10 cellular contexts compared by ENCODE assay signal in the genomic region with DNA sequence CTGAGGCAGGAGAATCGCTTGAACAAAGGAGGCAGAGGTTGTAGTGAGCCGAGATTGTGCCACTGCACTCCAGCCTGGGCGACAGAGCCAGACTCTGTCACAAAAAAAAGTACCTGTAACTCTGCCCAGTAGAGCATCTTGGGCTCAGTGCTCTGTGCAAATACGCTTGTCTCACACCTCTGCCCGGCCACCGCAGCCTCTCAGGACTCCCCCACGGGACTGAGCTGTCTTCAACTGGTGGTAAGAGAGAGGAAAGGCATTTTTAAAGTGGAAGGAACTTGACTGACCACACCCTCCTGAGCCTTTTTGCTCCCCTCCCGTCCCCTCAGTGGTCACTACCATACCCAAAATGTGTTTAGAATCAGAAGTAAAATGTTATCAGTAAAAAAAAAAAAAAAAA.
DNase-seq lines count a peak whose midpoint lies in the region; ATAC-seq and TF ChIP-seq lines count a peak whose summit lies in the region.
"Had no signal": no experiment of that assay in that cellular context is flagged by ENCODE, and none has a peak within 500 bp of the region (broad histone marks: within the 10 kb centered on the region; RNA-seq: fewer than 3 reads in every experiment).

No MANE protein-coding gene starts in this region.

- H3K4me3 ChIP-seq in transverse colon (no peak overlapping the region), WERI-Rb-1 (ENCODE audit: low read depth, low read length) (no peak overlapping the region)
- H3K4me3 ChIP-seq: tibial nerve had no signal

- H3K4me3 Mint-ChIP-seq in activated naive CD8-positive, alpha-beta T cell treated with anti-CD3 and anti-CD28 coated beads, Interleukin-2, amount 50 U/mL, for 24 hours = no peak overlapping the region
- no peak overlapping the region for H3K4me3 Mint-ChIP-seq in activated naive CD8-positive, alpha-beta T cell treated with anti-CD3 and anti-CD28 coated beads for 36 hours
- H3K4me3 Mint-ChIP-seq in activated CD4-positive, alpha-beta memory T cell treated with anti-CD3 and anti-CD28 coated beads for 36 hours = no peak overlapping the region

- CTCF ChIA-PET in activated CD4-positive, alpha-beta memory T cell treated with anti-CD3 and anti-CD28 coated beads for 36 hours (lab: Charles Lee) = no interaction called here

- H3K36me3 ChIP-seq in transverse colon = no peaks in the 10 kb centered on the region
- H3K36me3 ChIP-seq in WERI-Rb-1 = no peaks in the 10 kb centered on the region
- H3K36me3 ChIP-seq: tibial nerve had no signal

- 82% methylated on average over 5 to 8 of the region's 8 CpGs for WGBS in transverse colon (ENCODE audit: low coverage in 1 of 2), 2 donors

- peaks cover 3% of the 10 kb centered on the region for H3K4me1 Mint-ChIP-seq in activated naive CD8-positive, alpha-beta T cell treated with anti-CD3 and anti-CD28 coated beads, Interleukin-2, amount 50 U/mL, for 24 hours
- H3K4me1 Mint-ChIP-seq in activated naive CD8-positive, alpha-beta T cell treated with anti-CD3 and anti-CD28 coated beads for 36 hours = no peaks in the 10 kb centered on the region
- no peaks in the 10 kb centered on the region for H3K4me1 Mint-ChIP-seq in activated CD4-positive, alpha-beta memory T cell treated with anti-CD3 and anti-CD28 coated beads for 36 hours (ENCODE audit: low read depth)

- in situ Hi-C loops in transverse colon (cut with MboI; ENCODE audit: low pct_ligation_motif_present in 1 of 4, low pct_unique_long_range_greater_than_20kb in 1 of 4, low sequenced_read_pairs in 3 of 4) = no loop called here

- H3K9me3 ChIP-seq in transverse colon = no peaks in the 10 kb centered on the region
- no peaks in the 10 kb centered on the region for H3K9me3 ChIP-seq in WERI-Rb-1 (ENCODE audit: severe bottlenecking)
- H3K9me3 ChIP-seq: tibial nerve had no signal

- no peak overlapping the region for H3K27ac ChIP-seq in transverse colon
- H3K27ac ChIP-seq in WERI-Rb-1 = no peak overlapping the region

- no peak for ATAC-seq in activated naive CD8-positive, alpha-beta T cell treated with anti-CD3 and anti-CD28 coated beads, Interleukin-2, amount 50 U/mL, for 24 hours
- peak; percentile 97 for ATAC-seq in HG02798 (IDR thresholded peaks at IDR 0.05; ENCODE audit: poor library complexity, unreplicated experiment)

- no peak overlapping the region for H3K27ac Mint-ChIP-seq in activated naive CD8-positive, alpha-beta T cell treated with anti-CD3 and anti-CD28 coated beads, Interleukin-2, amount 50 U/mL, for 24 hours
- H3K27ac Mint-ChIP-seq in activated naive CD8-positive, alpha-beta T cell treated with anti-CD3 and anti-CD28 coated beads for 36 hours = no peak overlapping the region
- H3K27ac Mint-ChIP-seq in activated CD4-positive, alpha-beta memory T cell treated with anti-CD3 and anti-CD28 coated beads for 36 hours = no peak overlapping the region

- H3K36me3 Mint-ChIP-seq in activated naive CD8-positive, alpha-beta T cell treated with anti-CD3 and anti-CD28 coated beads, Interleukin-2, amount 50 U/mL, for 24 hours (ENCODE audit: low read depth) = no peaks in the 10 kb centered on the region
- no peaks in the 10 kb centered on the region for H3K36me3 Mint-ChIP-seq in activated naive CD8-positive, alpha-beta T cell treated with anti-CD3 and anti-CD28 coated beads for 36 hours
- H3K36me3 Mint-ChIP-seq in activated CD4-positive, alpha-beta memory T cell treated with anti-CD3 and anti-CD28 coated beads for 36 hours = no peaks in the 10 kb centered on the region

- no peak for TF ChIP-seq EP300 in transverse colon (IDR thresholded peaks at IDR 0.05; ENCODE audit: low read depth)

- no peak for TF ChIP-seq POLR2A in transverse colon (IDR thresholded peaks at IDR 0.05)

- H3K27me3 ChIP-seq in transverse colon (no peaks in the 10 kb centered on the region), WERI-Rb-1 (ENCODE audit: insufficient read depth, low read depth, severe bottlenecking) (no peaks in the 10 kb centered on the region)
- H3K27me3 ChIP-seq: tibial nerve had no signal

- H3K9me3 Mint-ChIP-seq in activated naive CD8-positive, alpha-beta T cell treated with anti-CD3 and anti-CD28 coated beads, Interleukin-2, amount 50 U/mL, for 24 hours = peaks cover under 1% of the 10 kb centered on the region
- no peaks in the 10 kb centered on the region for H3K9me3 Mint-ChIP-seq in activated naive CD8-positive, alpha-beta T cell treated with anti-CD3 and anti-CD28 coated beads for 36 hours
- H3K9me3 Mint-ChIP-seq in activated CD4-positive, alpha-beta memory T cell treated with anti-CD3 and anti-CD28 coated beads for 36 hours = no peaks in the 10 kb centered on the region

- TF ChIP-seq CTCF in transverse colon (IDR thresholded peaks at IDR 0.05) (no peak), WERI-Rb-1 (IDR thresholded peaks at IDR 0.05; ENCODE audit: low read depth, low read length) (no peak)

- POLR2A ChIA-PET in activated CD4-positive, alpha-beta memory T cell treated with anti-CD3 and anti-CD28 coated beads for 36 hours (lab: Charles Lee) = no interaction called here

- peak; percentile 4 for DNase-seq in activated naive CD8-positive, alpha-beta T cell treated with anti-CD3 and anti-CD28 coated beads, Interleukin-2, amount 50 U/mL, for 24 hours
- no peak for DNase-seq in activated naive CD8-positive, alpha-beta T cell treated with anti-CD3 and anti-CD28 coated beads for 36 hours
- DNase-seq in MV-4-11 (lab: John Stamatoyannopoulos, UW) (peak; percentile 14), transverse colon (peak; percentile 19), T-helper 2 cell (no peak), WERI-Rb-1 (no peak)
- DNase-seq in activated CD4-positive, alpha-beta memory T cell treated with anti-CD3 and anti-CD28 coated beads for 36 hours = no peak
- DNase-seq: NCI-H1436 had no signal

- intact Hi-C loops in transverse colon (cut with DNase I; ENCODE audit: low total_unique reads) = no loop called here
- intact Hi-C loops in activated CD4-positive, alpha-beta memory T cell treated with anti-CD3 and anti-CD28 coated beads for 36 hours (cut with micrococcal nuclease) = no loop called here

- H3K27me3 Mint-ChIP-seq in activated naive CD8-positive, alpha-beta T cell treated with anti-CD3 and anti-CD28 coated beads, Interleukin-2, amount 50 U/mL, for 24 hours = peaks cover 2% of the 10 kb centered on the region
- H3K27me3 Mint-ChIP-seq in activated naive CD8-positive, alpha-beta T cell treated with anti-CD3 and anti-CD28 coated beads for 36 hours = no peaks in the 10 kb centered on the region
- peaks cover 2% of the 10 kb centered on the region for H3K27me3 Mint-ChIP-seq in activated CD4-positive, alpha-beta memory T cell treated with anti-CD3 and anti-CD28 coated beads for 36 hours

- H3K4me1 ChIP-seq in transverse colon = no peaks in the 10 kb centered on the region

Comparison
In these comparisons a context has a peak if more than half of its experiments do, and no peak if none do; other contexts are left out.
1. DNase-seq: peak in activated naive CD8-positive, alpha-beta T cell treated with anti-CD3 and anti-CD28 coated beads, Interleukin-2, amount 50 U/mL, for 24 hours (single experiment), MV-4-11 (single experiment) and transverse colon (single experiment); none in activated naive CD8-positive, alpha-beta T cell treated with anti-CD3 and anti-CD28 coated beads for 36 hours (single experiment), activated CD4-positive, alpha-beta memory T cell treated with anti-CD3 and anti-CD28 coated beads for 36 hours (single experiment), T-helper 2 cell (0 of 5) and WERI-Rb-1 (single experiment).